In genomic region chr17:39464639-39465181, GRCh38 we compare ENCODE assay signal across 1 cellular context.
TF ChIP-seq lines count a peak whose summit lies in the region.
"Not testable (repeated sequence)": the region's sequence is repeated elsewhere in the genome, so short reads cannot be mapped to it uniquely, and the experiment has no call there.

No MANE protein-coding gene starts in this region.

TF ChIP-seq in HepG2, 621 proteins besides CTCF, POLR2A, EP300 and RAD21:
- TF ChIP-seq ZNF362 (CRISPR knock-in tag; IDR thresholded peaks at IDR 0.05; ENCODE audit: borderline replicate concordance) (peak; percentile 52; the same call in 1 of the 2 replicates), ZNF629 (CRISPR knock-in tag; conservative IDR thresholded peaks at IDR 0.05) (peak; percentile 88), ZBTB40 (CRISPR knock-in tag; IDR thresholded peaks at IDR 0.05) (0 out of 2 replicates have a peak, but pooled peaks have one; percentile 25), ZNF460 (CRISPR knock-in tag; IDR thresholded peaks at IDR 0.05; ENCODE audit: borderline replicate concordance) (peak; percentile 39; the same call in 1 of the 2 replicates), ZMYM3 (CRISPR knock-in tag; IDR thresholded peaks at IDR 0.05) (0 out of 2 replicates have a peak, but pooled peaks have one; percentile 26), ZNF770 (CRISPR knock-in tag; IDR thresholded peaks at IDR 0.05) (peak; percentile 91), ZNF121 (CRISPR knock-in tag; IDR thresholded peaks at IDR 0.05) (peak; percentile 95)
- TF ChIP-seq ZBTB40 (IDR thresholded peaks at IDR 0.05) = not testable (repeated sequence)
